Comparison of ENCODE assay signal across 19 cellular contexts in the genomic region with DNA sequence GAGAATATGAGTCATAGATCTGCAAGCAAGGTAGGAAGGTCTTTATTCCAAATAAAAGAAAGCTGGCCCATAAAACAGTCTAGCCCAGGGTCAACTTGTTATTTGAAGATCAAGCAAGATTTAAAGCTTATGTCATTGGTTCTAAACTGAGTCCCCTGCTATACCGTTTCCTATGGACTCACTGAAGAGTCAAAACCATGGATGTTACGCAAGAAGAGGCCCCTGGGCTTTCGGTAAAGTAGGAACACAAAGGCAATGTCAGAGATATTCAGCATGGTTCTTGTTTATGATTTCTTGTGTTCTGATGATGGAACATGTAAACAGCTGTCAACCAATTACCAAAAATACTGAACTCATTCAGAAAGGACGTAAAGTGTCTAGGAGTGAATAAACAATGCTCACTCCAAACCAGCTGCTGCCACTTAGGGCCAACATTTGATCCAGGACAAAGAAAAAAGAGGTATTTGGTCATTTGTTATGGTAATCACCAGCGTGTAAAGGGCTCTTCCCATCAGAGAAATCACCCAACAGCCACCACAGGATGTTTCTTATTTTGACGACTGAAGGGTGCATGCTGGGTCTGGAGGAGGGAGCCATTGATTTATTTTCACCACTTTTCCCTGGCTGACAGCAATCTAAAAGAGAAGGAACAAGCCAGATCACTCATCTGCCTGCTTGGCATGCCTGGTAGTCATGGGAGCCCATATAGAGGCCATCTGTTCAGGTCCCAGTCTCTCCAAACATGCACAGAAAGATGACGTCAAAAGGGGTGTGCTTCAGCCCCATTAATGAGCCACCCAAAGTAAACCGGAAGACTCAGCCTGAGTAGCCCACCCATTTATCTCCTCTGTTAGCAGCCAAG.
DNase-seq lines count a peak whose midpoint lies in the region; ATAC-seq, FAIRE-seq and TF ChIP-seq lines count a peak whose summit lies in the region.
"Had no signal": no experiment of that assay in that cellular context is flagged by ENCODE, and none has a peak within 500 bp of the region (broad histone marks: within the 10 kb centered on the region; RNA-seq: fewer than 3 reads in every experiment).

No MANE protein-coding gene starts in this region.

- H3K4me2 ChIP-seq in GM23338 = no peak overlapping the region
- H3K4me2 ChIP-seq: BLaER1, smooth muscle cell had no signal

- no peaks in the 10 kb centered on the region for H3K27me3 Mint-ChIP-seq in GM23338 (ENCODE audit: insufficient read depth, low read depth, poor library complexity)
- H3K27me3 Mint-ChIP-seq: activated naive CD4-positive, alpha-beta T cell treated with anti-CD3 and anti-CD28 coated beads, Interleukin-2, amount 10 ng/mL, durations not matched to agents 7 days and 5 days had no signal

- no peaks in the 10 kb centered on the region for H4K20me1 ChIP-seq in GM23338 (replicated peaks; ENCODE audit: insufficient read depth)
- H4K20me1 ChIP-seq: BLaER1 had no signal

- no peak for FAIRE-seq in GM12891 (lab: Jason Lieb, UNC)

- no peaks in the 10 kb centered on the region for H3K4me1 ChIP-seq in GM23338 (ENCODE audit: insufficient read depth)
- H3K4me1 ChIP-seq: BLaER1, tibial artery had no signal

- no peaks in the 10 kb centered on the region for H3K36me3 Mint-ChIP-seq in GM23338 (ENCODE audit: low read depth)
- H3K36me3 Mint-ChIP-seq: activated naive CD4-positive, alpha-beta T cell treated with anti-CD3 and anti-CD28 coated beads, Interleukin-2, amount 10 ng/mL, durations not matched to agents 7 days and 5 days; IgD-negative memory B cell; naive thymus-derived CD4-positive, alpha-beta T cell had no signal

- no peak overlapping the region for H2AFZ ChIP-seq in GM23338

- TF ChIP-seq CTCF in GM23338 (conservative IDR thresholded peaks at IDR 0.05; ENCODE audit: low read depth in 2 of 2) = no peak

- no peak overlapping the region for H3K27ac ChIP-seq in GM23338 (ENCODE audit: low read depth)
- H3K27ac ChIP-seq: BLaER1, tibial artery had no signal

- no peak overlapping the region for H3K27ac Mint-ChIP-seq in GM23338
- H3K27ac Mint-ChIP-seq: activated naive CD4-positive, alpha-beta T cell treated with anti-CD3 and anti-CD28 coated beads, Interleukin-2, amount 10 ng/mL, durations not matched to agents 7 days and 5 days; HFFc6; IgD-negative memory B cell; naive thymus-derived CD4-positive, alpha-beta T cell had no signal

- H3K9me2 ChIP-seq in GM23338 (ENCODE audit: insufficient read depth) = peaks cover 21% of the 10 kb centered on the region

- TF ChIP-seq POLR2A in GM12891 (IDR thresholded peaks at IDR 0.05; ENCODE audit: low read depth, low read length) = no peak

- peaks cover 11% of the 10 kb centered on the region for H3K4me1 Mint-ChIP-seq in GM23338
- H3K4me1 Mint-ChIP-seq: activated naive CD4-positive, alpha-beta T cell treated with anti-CD3 and anti-CD28 coated beads, Interleukin-2, amount 10 ng/mL, durations not matched to agents 7 days and 5 days; IgD-negative memory B cell had no signal

- H3K4me3 ChIP-seq in GM23338 = no peak overlapping the region
- H3K4me3 ChIP-seq: BLaER1, smooth muscle cell, tibial artery had no signal

- no peaks in the 10 kb centered on the region; the same call in 2 of the 3 replicates for H3K9me3 Mint-ChIP-seq in GM23338
- H3K9me3 Mint-ChIP-seq: activated naive CD4-positive, alpha-beta T cell treated with anti-CD3 and anti-CD28 coated beads, Interleukin-2, amount 10 ng/mL, durations not matched to agents 7 days and 5 days; IgD-negative memory B cell had no signal

- ATAC-seq in GM23338 = peak; percentile 59
- ATAC-seq: naive thymus-derived CD4-positive, alpha-beta T cell had no signal

- DNase-seq in GM23338 (ENCODE audit: low spot score) = peak; percentile 59
- peak; percentile 63 for DNase-seq in NCI-H1694 treated with DMSO at 0.1 percent for 48 hours (lab: John Stamatoyannopoulos, UW)
- peak; percentile 92 for DNase-seq in NCI-H748 treated with DMSO at 0.1 percent for 48 hours (lab: John Stamatoyannopoulos, UW)
- peak; percentile 17 for DNase-seq in iPS DF 19.7 (ENCODE audit: low read depth, low spot score)
- no peak for DNase-seq in NAMALWA (ENCODE audit: low spot score)
- DNase-seq in GM12891 (ENCODE audit: insufficient read length, low spot score) = no peak
- no peak for DNase-seq in NCI-H526 (lab: John Stamatoyannopoulos, UW)
- DNase-seq: activated naive CD4-positive, alpha-beta T cell treated with anti-CD3 and anti-CD28 coated beads, Interleukin-2, amount 10 ng/mL, durations not matched to agents 7 days and 5 days; head of caudate nucleus; HFFc6; islet precursor cell; mammary epithelial cell; naive thymus-derived CD4-positive, alpha-beta T cell; posterior cingulate gyrus; T-helper 9 cell; tibial artery had no signal

- no peaks in the 10 kb centered on the region for H3K36me3 ChIP-seq in GM23338 (ENCODE audit: insufficient read depth)
- H3K36me3 ChIP-seq: BLaER1, tibial artery had no signal

- H3F3A ChIP-seq in GM23338 (replicated peaks; ENCODE audit: low read depth) = no peaks in the 10 kb centered on the region

- H3K79me2 ChIP-seq in GM23338 (replicated peaks; ENCODE audit: insufficient read depth) = no peaks in the 10 kb centered on the region

- no peaks in the 10 kb centered on the region for H3K27me3 ChIP-seq in GM23338 (ENCODE audit: insufficient read depth)
- H3K27me3 ChIP-seq: BLaER1, tibial artery had no signal

- no peak overlapping the region for H3K4me3 Mint-ChIP-seq in GM23338
- H3K4me3 Mint-ChIP-seq: activated naive CD4-positive, alpha-beta T cell treated with anti-CD3 and anti-CD28 coated beads, Interleukin-2, amount 10 ng/mL, durations not matched to agents 7 days and 5 days; HFFc6; IgD-negative memory B cell; naive thymus-derived CD4-positive, alpha-beta T cell had no signal

TF ChIP-seq in GM23338, 12 proteins besides CTCF, POLR2A, EP300 and RAD21 (continues in another document):
- no peak for TF ChIP-seq EZH2 (IDR thresholded peaks at IDR 0.05; ENCODE audit: low read depth, unreplicated experiment)
- TF ChIP-seq ZNF331 (CRISPR knock-in tag; IDR thresholded peaks at IDR 0.05; ENCODE audit: low read depth) = no peak
- TF ChIP-seq, protein P1, sequence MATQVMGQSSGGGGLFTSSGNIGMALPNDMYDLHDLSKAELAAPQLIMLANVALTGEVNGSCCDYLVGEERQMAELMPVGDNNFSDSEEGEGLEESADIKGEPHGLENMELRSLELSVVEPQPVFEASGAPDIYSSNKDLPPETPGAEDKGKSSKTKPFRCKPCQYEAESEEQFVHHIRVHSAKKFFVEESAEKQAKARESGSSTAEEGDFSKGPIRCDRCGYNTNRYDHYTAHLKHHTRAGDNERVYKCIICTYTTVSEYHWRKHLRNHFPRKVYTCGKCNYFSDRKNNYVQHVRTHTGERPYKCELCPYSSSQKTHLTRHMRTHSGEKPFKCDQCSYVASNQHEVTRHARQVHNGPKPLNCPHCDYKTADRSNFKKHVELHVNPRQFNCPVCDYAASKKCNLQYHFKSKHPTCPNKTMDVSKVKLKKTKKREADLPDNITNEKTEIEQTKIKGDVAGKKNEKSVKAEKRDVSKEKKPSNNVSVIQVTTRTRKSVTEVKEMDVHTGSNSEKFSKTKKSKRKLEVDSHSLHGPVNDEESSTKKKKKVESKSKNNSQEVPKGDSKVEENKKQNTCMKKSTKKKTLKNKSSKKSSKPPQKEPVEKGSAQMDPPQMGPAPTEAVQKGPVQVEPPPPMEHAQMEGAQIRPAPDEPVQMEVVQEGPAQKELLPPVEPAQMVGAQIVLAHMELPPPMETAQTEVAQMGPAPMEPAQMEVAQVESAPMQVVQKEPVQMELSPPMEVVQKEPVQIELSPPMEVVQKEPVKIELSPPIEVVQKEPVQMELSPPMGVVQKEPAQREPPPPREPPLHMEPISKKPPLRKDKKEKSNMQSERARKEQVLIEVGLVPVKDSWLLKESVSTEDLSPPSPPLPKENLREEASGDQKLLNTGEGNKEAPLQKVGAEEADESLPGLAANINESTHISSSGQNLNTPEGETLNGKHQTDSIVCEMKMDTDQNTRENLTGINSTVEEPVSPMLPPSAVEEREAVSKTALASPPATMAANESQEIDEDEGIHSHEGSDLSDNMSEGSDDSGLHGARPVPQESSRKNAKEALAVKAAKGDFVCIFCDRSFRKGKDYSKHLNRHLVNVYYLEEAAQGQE (IDR thresholded peaks at IDR 0.05; ENCODE audit: unreplicated experiment) = no peak

TF ChIP-seq in GM12891, 5 proteins besides CTCF, POLR2A, EP300 and RAD21:
- TF ChIP-seq PAX5 (IDR thresholded peaks at IDR 0.05; ENCODE audit: insufficient read depth, low read length, severe bottlenecking) (no peak), POLR2AphosphoS5 (IDR thresholded peaks at IDR 0.05; ENCODE audit: low read depth, low read length) (no peak), TAF1 (IDR thresholded peaks at IDR 0.05; ENCODE audit: low read depth, low read length) (no peak), POU2F2 (IDR thresholded peaks at IDR 0.05; ENCODE audit: low read depth, low read length) (no peak), SPI1 (IDR thresholded peaks at IDR 0.05; ENCODE audit: low read depth, low read length) (no peak)

Comparison
In these comparisons a context has a peak if more than half of its experiments do, and no peak if none do; other contexts are left out.
1. DNase-seq: peak in GM23338 (single experiment), NCI-H1694 treated with DMSO at 0.1 percent for 48 hours (single experiment), NCI-H748 treated with DMSO at 0.1 percent for 48 hours (single experiment) and iPS DF 19.7 (single experiment); none in NAMALWA (single experiment), GM12891 (single experiment) and NCI-H526 (0 of 2).